Comparison of ENCODE assay signal across 14 cellular contexts in the genomic region with DNA sequence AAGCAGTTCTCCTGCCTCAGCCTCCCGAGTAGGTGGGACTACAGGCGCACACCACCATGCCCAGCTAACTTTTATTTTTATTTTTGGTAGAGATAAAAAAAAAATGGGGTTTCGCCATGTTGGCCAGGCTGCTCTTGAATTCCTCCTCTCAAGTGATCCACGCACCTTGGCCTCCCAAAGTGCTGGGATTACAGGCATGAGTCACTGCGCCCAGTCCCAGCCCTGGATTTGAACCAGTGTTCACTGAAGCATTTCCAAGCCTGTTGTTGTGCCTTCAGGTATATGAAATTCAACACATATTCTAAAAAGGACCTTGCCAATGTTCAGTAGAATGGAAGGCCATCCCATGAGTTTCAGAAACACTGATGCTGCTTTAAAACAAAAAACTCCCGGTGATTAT.
A peak's percentile ranks its signal among the peaks of the same experiment; 100 is the strongest.
DNase-seq lines count a peak whose midpoint lies in the region; ATAC-seq, FAIRE-seq and TF ChIP-seq lines count a peak whose summit lies in the region.
"Had no signal": no experiment of that assay in that cellular context is flagged by ENCODE, and none has a peak within 500 bp of the region (broad histone marks: within the 10 kb centered on the region; RNA-seq: fewer than 3 reads in every experiment).

No MANE protein-coding gene starts in this region.

- H3K27ac ChIP-seq in thyroid gland (no peak overlapping the region), psoas muscle (no peak overlapping the region)
- H3K27ac ChIP-seq: C4-2B had no signal

- no peaks in the 10 kb centered on the region for H3K27me3 Mint-ChIP-seq in activated CD4-positive, alpha-beta T cell treated with anti-CD3 and anti-CD28 coated beads, Interleukin-2, amount 10 ng/mL, durations not matched to agents 24 days and 14 days
- H3K27me3 Mint-ChIP-seq: CD4-positive, alpha-beta memory T cell had no signal

- no peak overlapping the region for H3K4me3 Mint-ChIP-seq in activated CD4-positive, alpha-beta T cell treated with anti-CD3 and anti-CD28 coated beads, Interleukin-2, amount 10 ng/mL, durations not matched to agents 24 days and 14 days
- H3K4me3 Mint-ChIP-seq: CD4-positive, alpha-beta memory T cell had no signal

- H3K27me3 ChIP-seq in kidney epithelial cell (ENCODE audit: control insufficient read depth, insufficient read depth, low read length) (no peaks in the 10 kb centered on the region), thyroid gland (no peaks in the 10 kb centered on the region), psoas muscle (ENCODE audit: insufficient read depth in 3 of 3, low read length in 2 of 3) (no peaks in the 10 kb centered on the region)
- H3K27me3 ChIP-seq: BE2C had no signal

- no peak for TF ChIP-seq POLR2A in thyroid gland (IDR thresholded peaks at IDR 0.05)

- ATAC-seq in HG03442 (IDR thresholded peaks at IDR 0.05; ENCODE audit: unreplicated experiment) (no peak), psoas muscle (no peak)

- DNase-seq in Daoy (ENCODE audit: low read depth) (peak; percentile 32), RCC 7860 (ENCODE audit: low spot score) (peak; percentile 53), kidney epithelial cell (ENCODE audit: low read depth) (peak; percentile 19), thyroid gland (peak; percentile 28 to 57), psoas muscle (no peak)
- no peak for DNase-seq in activated CD4-positive, alpha-beta T cell treated with anti-CD3 and anti-CD28 coated beads, Interleukin-2, amount 10 ng/mL, durations not matched to agents 24 days and 14 days
- DNase-seq: BE2C; CD4-positive, alpha-beta memory T cell; DMS153; DND-41; HCEC 1CT had no signal

- TF ChIP-seq CTCF in kidney epithelial cell (IDR thresholded peaks at IDR 0.05; ENCODE audit: insufficient read depth, low read length, poor library complexity, severe bottlenecking) (no peak), thyroid gland (IDR thresholded peaks at IDR 0.05) (no peak), psoas muscle (IDR thresholded peaks at IDR 0.05) (no peak)

- no peak overlapping the region for H3K27ac Mint-ChIP-seq in activated CD4-positive, alpha-beta T cell treated with anti-CD3 and anti-CD28 coated beads, Interleukin-2, amount 10 ng/mL, durations not matched to agents 24 days and 14 days
- H3K27ac Mint-ChIP-seq: CD4-positive, alpha-beta memory T cell had no signal

- no peaks in the 10 kb centered on the region for H3K36me3 Mint-ChIP-seq in activated CD4-positive, alpha-beta T cell treated with anti-CD3 and anti-CD28 coated beads, Interleukin-2, amount 10 ng/mL, durations not matched to agents 24 days and 14 days (ENCODE audit: low read depth)

- no peaks in the 10 kb centered on the region for H3K9me3 Mint-ChIP-seq in activated CD4-positive, alpha-beta T cell treated with anti-CD3 and anti-CD28 coated beads, Interleukin-2, amount 10 ng/mL, durations not matched to agents 24 days and 14 days

- no peaks in the 10 kb centered on the region for H3K36me3 ChIP-seq in kidney epithelial cell (ENCODE audit: control insufficient read depth, insufficient read depth, low read length)
- no peaks in the 10 kb centered on the region for H3K36me3 ChIP-seq in thyroid gland
- H3K36me3 ChIP-seq in psoas muscle (ENCODE audit: insufficient read depth in 1 of 2, low read depth in 1 of 2): no peaks in the 10 kb centered on the region
- H3K36me3 ChIP-seq: BE2C had no signal

- H3K4me1 Mint-ChIP-seq in activated CD4-positive, alpha-beta T cell treated with anti-CD3 and anti-CD28 coated beads, Interleukin-2, amount 10 ng/mL, durations not matched to agents 24 days and 14 days: peaks cover 14% of the 10 kb centered on the region

- H3K9me3 ChIP-seq in thyroid gland (no peaks in the 10 kb centered on the region), psoas muscle (no peaks in the 10 kb centered on the region)
- H3K9me3 ChIP-seq: BE2C had no signal

- peaks cover 4 to 7% of the 10 kb centered on the region in 2 donors for H3K4me1 ChIP-seq in thyroid gland
- no peaks in the 10 kb centered on the region for H3K4me1 ChIP-seq in psoas muscle

- FAIRE-seq in RCC 7860 (lab: Jason Lieb, UNC): peak; percentile 86
- FAIRE-seq: A204.1 had no signal

- WGBS in thyroid gland, 2 donors: 91 to 93% methylated on average over 6 of the region's 6 CpGs
- 82 to 87% (median 85%) methylated on average over 6 of the region's 6 CpGs for WGBS in psoas muscle, 3 donors

- H3K4me3 ChIP-seq in kidney epithelial cell (ENCODE audit: low read depth, low read length) (no peak overlapping the region), thyroid gland (replicated peaks in 1 of 3) (no peak overlapping the region), psoas muscle (no peak overlapping the region)

- intact Hi-C loops in thyroid gland (cut with DNase I): no loop called here
- intact Hi-C loops in activated CD4-positive, alpha-beta T cell treated with anti-CD3 and anti-CD28 coated beads, Interleukin-2, amount 10 ng/mL, durations not matched to agents 24 days and 14 days (cut with micrococcal nuclease): no loop called here
- intact Hi-C loops in psoas muscle (cut with DNase I): no loop called here

Comparison
In these comparisons a context has a peak if more than half of its experiments do, and no peak if none do; other contexts are left out.
1. DNase-seq: peak in Daoy (single experiment), RCC 7860 (single experiment), kidney epithelial cell (single experiment) and thyroid gland (2 of 2); none in activated CD4-positive, alpha-beta T cell treated with anti-CD3 and anti-CD28 coated beads, Interleukin-2, amount 10 ng/mL, durations not matched to agents 24 days and 14 days (single experiment) and psoas muscle (0 of 2).